In the genomic region with DNA sequence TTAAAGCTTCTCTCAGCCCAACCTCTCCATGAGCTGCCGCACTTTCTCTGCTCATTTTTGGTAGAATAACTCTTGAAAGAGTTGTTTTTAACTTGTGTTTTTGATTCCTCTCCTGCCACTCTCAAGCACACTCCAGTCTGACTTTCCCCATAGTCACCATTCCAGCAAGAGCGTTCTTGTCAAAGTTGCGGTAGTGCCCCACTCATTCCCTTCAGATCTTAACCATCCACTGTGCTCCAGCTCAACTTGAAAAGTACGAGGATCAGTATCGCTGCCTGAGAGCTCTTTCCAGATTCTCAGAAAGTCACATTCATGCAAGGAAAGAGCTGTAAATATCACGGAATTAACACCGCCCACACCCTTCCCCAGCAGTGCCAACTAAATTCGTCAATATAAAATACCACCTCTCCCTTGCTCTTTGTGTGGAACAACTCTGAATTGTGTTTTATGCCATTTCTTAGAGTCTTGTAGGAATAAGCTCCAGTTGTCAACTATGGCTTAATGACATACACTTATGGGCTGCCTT, we compare ENCODE assay signal across 18 cellular contexts. TPM values are rescaled to one million over a fixed set of nuclear protein-coding genes. Genes with fewer than 3 reads are reported as not detected.
DNase-seq lines count a peak whose midpoint lies in the region; ATAC-seq, FAIRE-seq and TF ChIP-seq lines count a peak whose summit lies in the region.
"Had no signal": no experiment of that assay in that cellular context is flagged by ENCODE, and none has a peak within 500 bp of the region (broad histone marks: within the 10 kb centered on the region; RNA-seq: fewer than 3 reads in every experiment).

No MANE protein-coding gene starts in this region.

- no peak overlapping the region for H2AK5ac ChIP-seq in H1 (ENCODE audit: low read depth, low read length)

- H3K9me3 ChIP-seq in H1 (ENCODE audit: insufficient read depth in 2 of 2, low read depth in 1 of 2, low read length in 1 of 2) (no peaks in the 10 kb centered on the region), thyroid gland (no peaks in the 10 kb centered on the region), aorta (ENCODE audit: control insufficient read depth, low read length) (no peaks in the 10 kb centered on the region)
- H3K9me3 ChIP-seq: BE2C had no signal

- ATAC-seq in HG03175 (IDR thresholded peaks at IDR 0.05; ENCODE audit: unreplicated experiment) (no peak), aorta (ENCODE audit: low FRiP score) (no peak)
- ATAC-seq: CD8-positive, alpha-beta T cell had no signal

- TF ChIP-seq EP300 in H1 (IDR thresholded peaks at IDR 0.05; ENCODE audit: borderline replicate concordance in 1 of 2, low read depth in 2 of 2, low read length in 2 of 2), result no peak

- intact Hi-C loops in thyroid gland (cut with DNase I) (no loop called here), aorta (cut with DNase I) (no loop called here)

- H3K4me1 ChIP-seq in H1 (replicated peaks in 1 of 4; ENCODE audit: control insufficient read depth in 3 of 4, insufficient read depth in 4 of 4, low read length in 3 of 4), result no peaks in the 10 kb centered on the region
- H3K4me1 ChIP-seq in thyroid gland, result peaks cover 0 to 9% of the 10 kb centered on the region in 2 donors
- H3K4me1 ChIP-seq in aorta (ENCODE audit: control insufficient read depth in 1 of 2, insufficient read depth in 2 of 2, low read length in 2 of 2), result no peaks in the 10 kb centered on the region

- H3K23me2 ChIP-seq in H1 (ENCODE audit: low read depth, low read length), result no peaks in the 10 kb centered on the region

- H3K9ac ChIP-seq in H1 (replicated peaks in 1 of 4; ENCODE audit: extremely low read depth in 1 of 4, low read depth in 3 of 4, low read length in 3 of 4), result no peak overlapping the region

- H3K18ac ChIP-seq in H1 (ENCODE audit: extremely low read depth, low read length), result no peak overlapping the region

- 89% methylated on average over 8 of the region's 8 CpGs; no CpG with 5 or more reads in 1 of the 2 experiments for WGBS in H1 (ENCODE audit: extremely low coverage in 1 of 2, insufficient coverage in 1 of 2, insufficient read length in 1 of 2, insufficient replicate concordance in 2 of 2, low coverage in 1 of 2, low lambda C conversion rate in 2 of 2, missing lambda C conversion rate in 1 of 2), 2 experiments
- WGBS in thyroid gland, 2 donors, result 32 to 56% methylated on average over 8 of the region's 8 CpGs
- 90 to 93% methylated on average over 8 of the region's 8 CpGs for WGBS in aorta, 2 donors

- no peak overlapping the region for H3K27ac ChIP-seq in H1 (ENCODE audit: low read depth, low read length)
- H3K27ac ChIP-seq in thyroid gland, result peak overlapping the region; percentile 34 to 61 (median 58)
- H3K27ac ChIP-seq in aorta (ENCODE audit: low read depth in 1 of 2, low read length in 2 of 2), result no peak overlapping the region
- H3K27ac ChIP-seq: C4-2B had no signal

- H3K4me3 ChIP-seq in H1 (ENCODE audit: extremely low read depth in 1 of 4, insufficient read depth in 2 of 4, low read depth in 3 of 4, low read length in 4 of 4) (no peak overlapping the region), thyroid gland (replicated peaks in 1 of 3) (peak overlapping the region in 2 of 3 donors; percentile 2 to 4), aorta (ENCODE audit: low read length in 2 of 2) (no peak overlapping the region)

- CTCF ChIA-PET in H1 (lab: Charles Lee; ENCODE audit: partially characterized antibody), result interaction anchor here (0.6 to 1.6 kb wide), 4 partner anchors 11 to 230 kb away, joined by 3 to 4 read pairs (median 4); no protein-coding TSS in a partner anchor

- TF ChIP-seq CTCF in H1 (IDR thresholded peaks at IDR 0.05; ENCODE audit: control extremely low read depth in 1 of 3, insufficient read depth in 1 of 3, low read depth in 1 of 3, low read length in 3 of 3), result no peak
- no peak for TF ChIP-seq CTCF in thyroid gland (IDR thresholded peaks at IDR 0.05)

- H3K27me3 ChIP-seq in H1 (replicated peaks in 1 of 4; ENCODE audit: control insufficient read depth in 3 of 4, extremely low read depth in 1 of 4, insufficient read depth in 3 of 4, low read length in 3 of 4) (no peaks in the 10 kb centered on the region), thyroid gland (no peaks in the 10 kb centered on the region), aorta (ENCODE audit: control insufficient read depth in 1 of 2, insufficient read depth in 2 of 2, low read length in 1 of 2) (no peaks in the 10 kb centered on the region)
- H3K27me3 ChIP-seq: BE2C had no signal

- H4K20me1 ChIP-seq in H1 (replicated peaks in 1 of 2; ENCODE audit: control insufficient read depth in 1 of 2, insufficient read depth in 2 of 2, low read length in 2 of 2), result no peaks in the 10 kb centered on the region

- no peak overlapping the region for H4K8ac ChIP-seq in H1 (ENCODE audit: extremely low read depth, insufficient read depth, low read length)

- H3K36me3 ChIP-seq in H1 (ENCODE audit: control insufficient read depth in 2 of 4, insufficient read depth in 4 of 4, low read length in 3 of 4), result no peaks in the 10 kb centered on the region
- H3K36me3 ChIP-seq in thyroid gland, result no peaks in the 10 kb centered on the region
- no peaks in the 10 kb centered on the region for H3K36me3 ChIP-seq in aorta (ENCODE audit: control insufficient read depth in 1 of 2, insufficient read depth in 2 of 2, low read length in 1 of 2)
- H3K36me3 ChIP-seq: BE2C had no signal

- H4K5ac ChIP-seq in H1 (ENCODE audit: insufficient read length, low read depth, low read length), result no peak overlapping the region

- FAIRE-seq in H1 (lab: Jason Lieb, UNC), result no peak
- FAIRE-seq: D721Med, GM12892 had no signal

- H3K14ac ChIP-seq in H1 (ENCODE audit: insufficient read length), result no peak overlapping the region

- no peak for TF ChIP-seq RAD21 in H1 (IDR thresholded peaks at IDR 0.05 in 1 of 2, conservative IDR thresholded peaks at IDR 0.05 in 1 of 2; ENCODE audit: low read depth in 2 of 2, low read length in 2 of 2)

- H3K23ac ChIP-seq in H1 (ENCODE audit: insufficient read length), result no peak overlapping the region

- H3K4me2 ChIP-seq in H1 (ENCODE audit: insufficient read depth in 1 of 2, low read depth in 2 of 2, low read length in 2 of 2), result no peak overlapping the region

- no peak overlapping the region for H3K4ac ChIP-seq in H1 (replicated peaks; ENCODE audit: insufficient read length, low read depth, low read length)

- POLR2A ChIA-PET in H1 (lab: Charles Lee; ENCODE audit: partially characterized antibody), result no interaction called here

- TF ChIP-seq POLR2A in H1 (IDR thresholded peaks at IDR 0.05; ENCODE audit: control extremely low read depth in 1 of 2, low read depth in 2 of 2, low read length in 2 of 2) (no peak), thyroid gland (IDR thresholded peaks at IDR 0.05) (peak in 1 of 2 donors; percentile 30)

- no peak overlapping the region for H2BK5ac ChIP-seq in H1 (ENCODE audit: low read depth, low read length)

- no peak overlapping the region for H2BK120ac ChIP-seq in H1 (replicated peaks; ENCODE audit: low read depth, low read length)

- no peak overlapping the region for H3K56ac ChIP-seq in H1 (replicated peaks; ENCODE audit: insufficient read length, low read depth, low read length)

- no peak overlapping the region for H2BK15ac ChIP-seq in H1 (ENCODE audit: low read length)

- no peak overlapping the region for H2BK12ac ChIP-seq in H1 (ENCODE audit: low read depth, low read length)

- no peaks in the 10 kb centered on the region for H3K79me1 ChIP-seq in H1 (ENCODE audit: low read depth, low read length)

- no peaks in the 10 kb centered on the region for H3K79me2 ChIP-seq in H1 (ENCODE audit: control insufficient read depth in 1 of 2, insufficient read depth in 2 of 2, low read length in 2 of 2)

- no peak overlapping the region for H4K91ac ChIP-seq in H1 (replicated peaks; ENCODE audit: insufficient read length, low read length)

- H2BK20ac ChIP-seq in H1 (ENCODE audit: low read length), result no peak overlapping the region

- 0 out of 2 replicates have a peak overlapping the region, but pooled peaks have one; percentile 12 for H2AFZ ChIP-seq in H1 (ENCODE audit: low read length)

- DNase-seq in Ammon's horn (ENCODE audit: low spot score) (peak; percentile 6), H1 (ENCODE audit: low read depth in 1 of 2, low spot score in 2 of 2) (no peak), middle frontal gyrus (ENCODE audit: extremely low spot score, low spot score) (peak; percentile 10), thyroid gland (peak; percentile 49 to 69), aorta (no peak)
- no peak for DNase-seq in activated effector memory CD4-positive, alpha-beta T cell treated with Interleukin-2 at 50 U/mL for 16 hours
- DNase-seq: BE2C; CD8-positive, alpha-beta T cell; COR-L47; DND-41; GDM1; H7; IMR-90; KBM-7 had no signal

TF ChIP-seq in H1, 55 proteins besides CTCF, POLR2A, EP300 and RAD21 (continues in another document):
- TF ChIP-seq ZNF274 (IDR thresholded peaks at IDR 0.05; ENCODE audit: borderline replicate concordance, extremely low read depth, low read length) (no peak), E2F6 (IDR thresholded peaks at IDR 0.05) (no peak), JUND (IDR thresholded peaks at IDR 0.05; ENCODE audit: low read length) (no peak), CHD2 (IDR thresholded peaks at IDR 0.05; ENCODE audit: low read length) (no peak), SIRT6 (IDR thresholded peaks at IDR 0.05; ENCODE audit: low read length) (no peak), GABPA (IDR thresholded peaks at IDR 0.05; ENCODE audit: borderline replicate concordance, insufficient read depth, low read length) (no peak), BACH1 (IDR thresholded peaks at IDR 0.05; ENCODE audit: low read length) (no peak), KDM5A (IDR thresholded peaks at IDR 0.05; ENCODE audit: low read length) (no peak), CHD1 (IDR thresholded peaks at IDR 0.05; ENCODE audit: low read depth, low read length) (no peak), SIN3A (conservative IDR thresholded peaks at IDR 0.05 in 1 of 2, IDR thresholded peaks at IDR 0.05 in 1 of 2; ENCODE audit: low read depth in 1 of 2, low read length in 2 of 2) (no peak)

RNA-seq across cellular contexts. Expression of gene IL15, which starts 59.7 kb away (rescaled TPM):
- total RNA-seq in H1 (2021; fragmentation: NEBNext Ultra II Directional; extraction: Animal tissue kit (Norgen Biotek cat#: 25700)), result 0.61 and 0.69 TPM in 2 replicates
- polyA plus RNA-seq in H1 (2011; rRNA removed), result 0.28 and 0.30 TPM in 2 replicates
- polyA plus RNA-seq in H1 (2011; cell fraction: cytosol; rRNA removed), result 0.69 TPM
- 0.81 TPM for polyA plus RNA-seq in H1 (2011; cell fraction: nucleus; rRNA removed)
- polyA plus RNA-seq in H1 (2012, experiment 1 of 2), result 0.28 to 0.43 TPM (median 0.40 TPM) in 4 replicates
- polyA plus RNA-seq in H1 (2012, experiment 2 of 2), result 0.08 TPM
- 1.1 TPM for polyA plus RNA-seq in H1 (2013, experiment 1 of 2)
- 1.2 TPM for polyA plus RNA-seq in H1 (2013, experiment 2 of 2)
- polyA minus RNA-seq in H1 (2011; rRNA and poly(A)+ RNA removed), result 0.56 and 0.88 TPM in 2 replicates
- not detected for polyA minus RNA-seq in H1 (2011; cell fraction: cytosol; rRNA and poly(A)+ RNA removed)
- polyA minus RNA-seq in H1 (2011; cell fraction: nucleus; rRNA and poly(A)+ RNA removed), result 4.0 TPM
- 10 to 100 TPM; 25.3 to 45.8 (median 29.0) TPM for total RNA-seq in thyroid gland
- 10 to 100 TPM; 10.3 to 15.2 TPM for total RNA-seq in aorta
- 10 to 100 TPM; 11.3 to 19.7 TPM for polyA plus RNA-seq in aorta

Comparison
In these comparisons a context has a peak if more than half of its experiments do, and no peak if none do; other contexts are left out.
1. DNase-seq: peak in Ammon's horn (single experiment), middle frontal gyrus (single experiment) and thyroid gland (2 of 2); none in H1 (0 of 2), activated effector memory CD4-positive, alpha-beta T cell treated with Interleukin-2 at 50 U/mL for 16 hours (single experiment) and aorta (0 of 2).
2. H3K27ac ChIP-seq: peak in thyroid gland (3 of 3); none in H1 (single experiment) and aorta (0 of 2).
3. H3K4me3 ChIP-seq: peak in thyroid gland (2 of 3); none in H1 (0 of 4) and aorta (0 of 2).